Comparison of ENCODE assay signal across 9 cellular contexts in genomic region chr12:119176267-119177055, GRCh38. TPM values are rescaled to one million over a fixed set of nuclear protein-coding genes. Genes with fewer than 3 reads are reported as not detected.
A peak's percentile ranks its signal among the peaks of the same experiment; 100 is the strongest.
DNase-seq lines count a peak whose midpoint lies in the region; ATAC-seq and TF ChIP-seq lines count a peak whose summit lies in the region.
"Had no signal": no experiment of that assay in that cellular context is flagged by ENCODE, and none has a peak within 500 bp of the region (broad histone marks: within the 10 kb centered on the region; RNA-seq: fewer than 3 reads in every experiment).

No MANE protein-coding gene starts in this region.

- peak overlapping the region; percentile 46 for H3K18ac ChIP-seq in H9 (ENCODE audit: insufficient read length, low read depth, low read length)
- peak overlapping the region; percentile 49 for H3K18ac ChIP-seq in neuronal stem cell (ENCODE audit: low read length)

- H3K36me3 ChIP-seq in Peyer's patch: no peaks in the 10 kb centered on the region
- H3K36me3 ChIP-seq in neuronal stem cell (replicated peaks in 1 of 2; ENCODE audit: control insufficient read depth in 2 of 2, insufficient read depth in 2 of 2, low read length in 2 of 2): no peaks in the 10 kb centered on the region
- H3K36me3 ChIP-seq in CD8-positive, alpha-beta T cell (ENCODE audit: insufficient read depth, low read length): no peaks in the 10 kb centered on the region

- H3K79me1 ChIP-seq in H9 (ENCODE audit: insufficient read depth, low read depth, low read length, poor library complexity, severe bottlenecking) (no peaks in the 10 kb centered on the region), neuronal stem cell (ENCODE audit: low read depth, low read length) (no peaks in the 10 kb centered on the region)

- H3K79me2 ChIP-seq in H9 (ENCODE audit: insufficient read depth, low read length): no peaks in the 10 kb centered on the region

- H3K14ac ChIP-seq in H9 (ENCODE audit: insufficient read depth, low read length): no peak overlapping the region; the same call in 1 of the 2 replicates
- H3K14ac ChIP-seq in neuronal stem cell (ENCODE audit: low read length): no peak overlapping the region

- ATAC-seq in CD8-positive, alpha-beta T cell: no peak
- ATAC-seq in activated T-helper 17 cell treated with anti-CD3 and anti-CD28 coated beads, Interleukin-2, amount 50 U/mL, for 72 hours (replicated peaks): no peak

- H3T11ph ChIP-seq in H9 (ENCODE audit: low read length): no peak overlapping the region

- DNase-seq in H9 (peak; percentile 64), Peyer's patch (peak; percentile 33 to 82 (median 64)), fibroblast of mammary gland (ENCODE audit: low read depth) (peak; percentile 94), neuronal stem cell (ENCODE audit: low spot score) (no peak), KBM-7 (no peak), GM13976 (ENCODE audit: low spot score) (no peak)
- DNase-seq in CD8-positive, alpha-beta T cell: no peak

- TF ChIP-seq CTCF in H9 (conservative IDR thresholded peaks at IDR 0.05) (no peak), Peyer's patch (IDR thresholded peaks at IDR 0.05) (no peak), fibroblast of mammary gland (conservative IDR thresholded peaks at IDR 0.05; ENCODE audit: control insufficient read depth, insufficient read depth, low read depth, low read length) (no peak), GM13976 (IDR thresholded peaks at IDR 0.05; ENCODE audit: borderline replicate concordance, control extremely low read depth, extremely low read depth, insufficient read depth, missing control alignments) (no peak)
- TF ChIP-seq CTCF in CD8-positive, alpha-beta T cell (IDR thresholded peaks at IDR 0.05): no peak

- peaks cover 56 to 65% of the 10 kb centered on the region in 2 experiments for H3K4me1 Mint-ChIP-seq in H9
- no peaks in the 10 kb centered on the region for H3K4me1 Mint-ChIP-seq in CD8-positive, alpha-beta T cell (ENCODE audit: low read depth)
- H3K4me1 Mint-ChIP-seq in activated T-helper 17 cell treated with anti-CD3 and anti-CD28 coated beads, Interleukin-2, amount 50 U/mL, for 72 hours: no peaks in the 10 kb centered on the region

- no peaks in the 10 kb centered on the region for H3K9me3 Mint-ChIP-seq in H9
- no peaks in the 10 kb centered on the region for H3K9me3 Mint-ChIP-seq in CD8-positive, alpha-beta T cell
- peaks cover 2% of the 10 kb centered on the region for H3K9me3 Mint-ChIP-seq in activated T-helper 17 cell treated with anti-CD3 and anti-CD28 coated beads, Interleukin-2, amount 50 U/mL, for 72 hours

- no peak overlapping the region for H3K4ac ChIP-seq in H9 (ENCODE audit: low read depth, low read length)
- no peak overlapping the region for H3K4ac ChIP-seq in neuronal stem cell (ENCODE audit: low read length)

- H3K4me3 ChIP-seq in Peyer's patch (peak overlapping the region in 2 of 4 donors; percentile 30 to 31), fibroblast of mammary gland (ENCODE audit: control insufficient read depth, low read depth, low read length) (peak overlapping the region; percentile 34), neuronal stem cell (ENCODE audit: low read length in 2 of 2) (no peak overlapping the region)
- no peak overlapping the region for H3K4me3 ChIP-seq in CD8-positive, alpha-beta T cell (ENCODE audit: low read depth, low read length)

- no peak overlapping the region for H3K9ac ChIP-seq in H9 (ENCODE audit: extremely low read depth, insufficient read length, low read length)
- H3K9ac ChIP-seq in neuronal stem cell (ENCODE audit: low read depth, low read length, poor library complexity): no peak overlapping the region

- TF ChIP-seq POLR2A in Peyer's patch (IDR thresholded peaks at IDR 0.05): no peak

- intact Hi-C loops in CD8-positive, alpha-beta T cell (cut with DNase I, micrococcal nuclease): no loop called here

- H2BK12ac ChIP-seq in H9 (ENCODE audit: insufficient read length, low read depth, low read length) (no peak overlapping the region), neuronal stem cell (ENCODE audit: low read length) (no peak overlapping the region)

- H3K27me3 ChIP-seq in H9 (ENCODE audit: insufficient read depth, low read length): no peaks in the 10 kb centered on the region
- H3K27me3 ChIP-seq in Peyer's patch: no peaks in the 10 kb centered on the region
- peaks cover 0 to 7% (median 5%) of the 10 kb centered on the region in 3 experiments for H3K27me3 ChIP-seq in neuronal stem cell (ENCODE audit: control insufficient read depth in 3 of 3, insufficient read depth in 3 of 3, low read depth in 1 of 3, low read length in 3 of 3)
- no peaks in the 10 kb centered on the region for H3K27me3 ChIP-seq in CD8-positive, alpha-beta T cell (ENCODE audit: insufficient read depth, low read length)

- no peaks in the 10 kb centered on the region for H3K36me3 Mint-ChIP-seq in H9 (ENCODE audit: insufficient read depth in 1 of 3, low read depth in 3 of 3)
- H3K36me3 Mint-ChIP-seq in CD8-positive, alpha-beta T cell: no peaks in the 10 kb centered on the region
- H3K36me3 Mint-ChIP-seq in activated T-helper 17 cell treated with anti-CD3 and anti-CD28 coated beads, Interleukin-2, amount 50 U/mL, for 72 hours (ENCODE audit: low read depth): no peaks in the 10 kb centered on the region

- H3K27ac ChIP-seq in H9 (ENCODE audit: insufficient read length, low read depth, low read length): no peak overlapping the region
- peak overlapping the region in 3 of 4 donors; percentile 34 to 88 (median 55) for H3K27ac ChIP-seq in Peyer's patch
- no peak overlapping the region for H3K27ac ChIP-seq in neuronal stem cell (replicated peaks; ENCODE audit: low read length)
- H3K27ac ChIP-seq in CD8-positive, alpha-beta T cell (ENCODE audit: low read depth, low read length): no peak overlapping the region

- in situ Hi-C loops in KBM-7 (cut with MboI; ENCODE audit: low pct_unique_long_range_greater_than_20kb, low sequenced_read_pairs): no loop called here
- in situ Hi-C loops in GM13976 (cut with MboI; ENCODE audit: low sequenced_read_pairs, unreplicated experiment): no loop called here

- H2AK5ac ChIP-seq in H9 (ENCODE audit: insufficient read length, low read length): no peak overlapping the region
- no peak overlapping the region for H2AK5ac ChIP-seq in neuronal stem cell (ENCODE audit: low read depth, low read length)

- no peaks in the 10 kb centered on the region for H4K20me1 ChIP-seq in H9 (ENCODE audit: control insufficient read depth, insufficient read depth, insufficient read length)

- H4K8ac ChIP-seq in H9 (replicated peaks; ENCODE audit: insufficient read length, low read depth, low read length) (no peak overlapping the region), neuronal stem cell (ENCODE audit: low read depth, low read length) (no peak overlapping the region)

- H3K56ac ChIP-seq in H9 (ENCODE audit: insufficient read length, low read depth, low read length): no peak overlapping the region

- peaks cover 7% of the 10 kb centered on the region for H3K27me3 Mint-ChIP-seq in H9 (ENCODE audit: low read depth)
- H3K27me3 Mint-ChIP-seq in CD8-positive, alpha-beta T cell (ENCODE audit: low read depth): peaks cover 14% of the 10 kb centered on the region
- peaks cover 10% of the 10 kb centered on the region for H3K27me3 Mint-ChIP-seq in activated T-helper 17 cell treated with anti-CD3 and anti-CD28 coated beads, Interleukin-2, amount 50 U/mL, for 72 hours

- no peak overlapping the region for H4K91ac ChIP-seq in H9 (ENCODE audit: insufficient read length, low read depth, low read length)
- no peak overlapping the region for H4K91ac ChIP-seq in neuronal stem cell (ENCODE audit: low read depth, low read length, poor library complexity)

- H4K5ac ChIP-seq in H9 (ENCODE audit: insufficient read length, low read depth, low read length): no peak overlapping the region

- WGBS in H9 (ENCODE audit: extremely low coverage, insufficient read length, low lambda C conversion rate): no CpG with 5 or more reads among the region's 21 CpGs
- no CpG with 5 or more reads among the region's 21 CpGs for WGBS in neuronal stem cell (ENCODE audit: extremely low coverage in 2 of 2, insufficient read length in 2 of 2, insufficient replicate concordance in 1 of 2), 2 donors

- H2BK20ac ChIP-seq in H9 (ENCODE audit: low read depth, low read length, poor library complexity, severe bottlenecking): no peak overlapping the region

- no peak overlapping the region for H3K4me2 ChIP-seq in H9 (ENCODE audit: insufficient read depth, insufficient read length, low read length)
- no peak overlapping the region for H3K4me2 ChIP-seq in neuronal stem cell (ENCODE audit: insufficient read depth, low read length, poor library complexity, severe bottlenecking)

- H2BK15ac ChIP-seq in H9 (ENCODE audit: low read depth, low read length) (no peak overlapping the region), neuronal stem cell (ENCODE audit: low read length) (no peak overlapping the region)

- peaks cover 6% of the 10 kb centered on the region for H3K23me2 ChIP-seq in H9 (ENCODE audit: insufficient read length, low read depth, low read length, poor library complexity, severe bottlenecking)

- POLR2A ChIA-PET in CD8-positive, alpha-beta T cell (lab: Charles Lee): no interaction called here

- no peak overlapping the region for H3K23ac ChIP-seq in H9 (ENCODE audit: insufficient read length, low read depth, low read length)
- H3K23ac ChIP-seq in neuronal stem cell (ENCODE audit: low read depth, low read length, poor library complexity): peak overlapping the region; percentile 28

- H2BK5ac ChIP-seq in H9 (ENCODE audit: insufficient read length, low read length) (no peak overlapping the region), neuronal stem cell (ENCODE audit: low read length) (no peak overlapping the region)

- no peak overlapping the region for H2BK120ac ChIP-seq in H9 (ENCODE audit: low read depth, low read length, poor library complexity, severe bottlenecking)
- no peak overlapping the region for H2BK120ac ChIP-seq in neuronal stem cell (ENCODE audit: low read depth, low read length)

- H3K4me1 ChIP-seq in H9 (ENCODE audit: insufficient read depth, low read length) (peaks cover 3% of the 10 kb centered on the region; the same call in 1 of the 2 replicates), Peyer's patch (no peaks in the 10 kb centered on the region), neuronal stem cell (ENCODE audit: control insufficient read depth in 2 of 2, insufficient read depth in 1 of 2, low read depth in 1 of 2, low read length in 2 of 2) (peaks cover 0 to 29% of the 10 kb centered on the region in 2 donors)
- H3K4me1 ChIP-seq in CD8-positive, alpha-beta T cell (ENCODE audit: insufficient read depth, low read length): no peaks in the 10 kb centered on the region

- peak overlapping the region; percentile 38 to 74 (median 59); a peak in 4 of 7 replicates for H3K27ac Mint-ChIP-seq in H9
- no peak overlapping the region for H3K27ac Mint-ChIP-seq in CD8-positive, alpha-beta T cell
- H3K27ac Mint-ChIP-seq in activated T-helper 17 cell treated with anti-CD3 and anti-CD28 coated beads, Interleukin-2, amount 50 U/mL, for 72 hours: no peak overlapping the region

- no peaks in the 10 kb centered on the region for H3K9me3 ChIP-seq in H9 (ENCODE audit: control insufficient read depth, low read depth, low read length)
- H3K9me3 ChIP-seq in Peyer's patch: no peaks in the 10 kb centered on the region
- H3K9me3 ChIP-seq in neuronal stem cell (replicated peaks in 1 of 2; ENCODE audit: control insufficient read depth in 2 of 2, insufficient read depth in 1 of 2, low read depth in 1 of 2, low read length in 2 of 2): no peaks in the 10 kb centered on the region
- H3K9me3 ChIP-seq in CD8-positive, alpha-beta T cell (ENCODE audit: low read length): no peaks in the 10 kb centered on the region

- CTCF ChIA-PET in CD8-positive, alpha-beta T cell (lab: Charles Lee): no interaction called here

- H2AFZ ChIP-seq in H9 (ENCODE audit: low read length) (no peak overlapping the region), neuronal stem cell (ENCODE audit: low read length) (no peak overlapping the region)

- H3K4me3 Mint-ChIP-seq in H9: peak overlapping the region in 1 of 2 experiments; percentile 44; a peak in 2 of 5 replicates
- H3K4me3 Mint-ChIP-seq in CD8-positive, alpha-beta T cell: no peak overlapping the region
- H3K4me3 Mint-ChIP-seq in activated T-helper 17 cell treated with anti-CD3 and anti-CD28 coated beads, Interleukin-2, amount 50 U/mL, for 72 hours: no peak overlapping the region

RNA-seq across cellular contexts. Expression of gene HSPB8, which starts 2.3 kb away (rescaled TPM):
- 3.0 and 3.2 TPM in 2 replicates for total RNA-seq in H9 (2021)
- 10 to 100 TPM in 2 of 4 donors, 1 to 10 TPM in 2; 3.7 to 20.6 (median 8.4) TPM for total RNA-seq in Peyer's patch
- 0.17 TPM for polyA plus RNA-seq in neuronal stem cell (2013, experiment 1 of 2)
- polyA plus RNA-seq in neuronal stem cell (2013, experiment 2 of 2): 0.18 TPM
- total RNA-seq in CD8-positive, alpha-beta T cell: not detected
- not detected for total RNA-seq in activated T-helper 17 cell treated with anti-CD3 and anti-CD28 coated beads, Interleukin-2, amount 50 U/mL, for 72 hours
- total RNA-seq: mononuclear cell had no signal

Comparison
In these comparisons a context has a peak if more than half of its experiments do, and no peak if none do; other contexts are left out.
1. DNase-seq: peak in H9 (single experiment), Peyer's patch (3 of 3) and fibroblast of mammary gland (single experiment); none in neuronal stem cell (single experiment), CD8-positive, alpha-beta T cell (0 of 7), KBM-7 (single experiment) and GM13976 (single experiment).
2. H3K27ac ChIP-seq: peak in Peyer's patch (3 of 4); none in H9 (single experiment), neuronal stem cell (single experiment) and CD8-positive, alpha-beta T cell (single experiment).
3. H3K27ac Mint-ChIP-seq: peak in H9 (3 of 3); none in CD8-positive, alpha-beta T cell (single experiment) and activated T-helper 17 cell treated with anti-CD3 and anti-CD28 coated beads, Interleukin-2, amount 50 U/mL, for 72 hours (single experiment).